Comparison of ENCODE assay signal across 26 cellular contexts in the genomic region with DNA sequence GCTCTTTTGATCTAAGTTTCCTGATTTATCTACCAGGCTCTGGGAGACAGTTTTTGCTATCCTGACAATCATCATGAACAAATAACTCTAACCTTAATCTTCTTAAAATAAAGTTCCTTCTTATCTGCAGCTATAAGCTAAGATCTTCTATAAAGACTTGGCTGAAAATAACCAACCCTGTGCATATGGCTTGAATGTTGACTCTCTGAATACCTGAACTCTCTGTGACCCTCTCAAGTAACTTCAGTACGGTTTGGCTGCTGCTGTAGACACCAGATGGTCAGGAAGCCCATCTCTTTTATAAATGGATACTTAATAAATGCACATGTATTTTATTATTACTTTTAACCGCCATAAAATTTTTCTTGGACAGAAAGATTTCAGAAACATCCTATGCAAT.
A peak's percentile ranks its signal among the peaks of the same experiment; 100 is the strongest.
DNase-seq lines count a peak whose midpoint lies in the region; ATAC-seq, FAIRE-seq and TF ChIP-seq lines count a peak whose summit lies in the region.
"Had no signal": no experiment of that assay in that cellular context is flagged by ENCODE, and none has a peak within 500 bp of the region (broad histone marks: within the 10 kb centered on the region; RNA-seq: fewer than 3 reads in every experiment).

No MANE protein-coding gene starts in this region.

- H3K4me3 Mint-ChIP-seq in WTC11 = no peak overlapping the region
- H3K4me3 Mint-ChIP-seq: activated naive CD4-positive, alpha-beta T cell treated with anti-CD3 and anti-CD28 coated beads for 36 hours; activated T-cell treated with anti-CD3 and anti-CD28 coated beads, Interleukin-2, amount 50 U/mL, for 24 hours; B cell; H9; immature natural killer cell; T-helper 17 cell; type B pancreatic cell had no signal

- intact Hi-C loops in HepG2 (cut with micrococcal nuclease; ENCODE audit: unreplicated experiment) (no loop called here), colonic mucosa (cut with DNase I) (no loop called here)

- no peaks in the 10 kb centered on the region for H3K27me3 Mint-ChIP-seq in WTC11 (ENCODE audit: low read depth)
- H3K27me3 Mint-ChIP-seq: activated T-cell treated with anti-CD3 and anti-CD28 coated beads, Interleukin-2, amount 50 U/mL, for 24 hours; B cell; T-helper 17 cell; type B pancreatic cell had no signal

- FAIRE-seq in HepG2 (lab: Jason Lieb, UNC) = no peak
- FAIRE-seq: colon had no signal

- no peaks in the 10 kb centered on the region for H4K20me1 ChIP-seq in HepG2 (ENCODE audit: insufficient read depth, low read length)

- CTCF ChIA-PET in WTC11 (lab: Charles Lee) (no interaction called here), HepG2 (lab: Yijun Ruan, JAX; ENCODE audit: low intra/inter-chr PET ratio, low total read pairs) (no interaction called here)

- H3K9ac ChIP-seq in HepG2 (ENCODE audit: insufficient read depth, low read depth, low read length) (no peak overlapping the region), colonic mucosa (ENCODE audit: low read depth in 2 of 2, low read length in 2 of 2) (no peak overlapping the region)

- H3K4me3 ChIP-seq in choroid plexus epithelial cell (ENCODE audit: low read depth, low read length) (no peak overlapping the region), retinal pigment epithelial cell (ENCODE audit: low read length) (no peak overlapping the region), HepG2 (replicated peaks in 1 of 3; ENCODE audit: insufficient read depth in 1 of 3, low read depth in 2 of 3, low read length in 3 of 3) (no peak overlapping the region), colonic mucosa (no peak overlapping the region)
- H3K4me3 ChIP-seq: heart right ventricle had no signal

- H3K4me1 ChIP-seq in HepG2 (ENCODE audit: insufficient read depth, low read length) (no peaks in the 10 kb centered on the region), colonic mucosa (no peaks in the 10 kb centered on the region)
- H3K4me1 ChIP-seq: heart right ventricle had no signal

- peak; percentile 13 for DNase-seq in DMS53 (lab: John Stamatoyannopoulos, UW)
- no peak for DNase-seq in DMS53 treated with DMSO at 0.1 percent for 48 hours (lab: John Stamatoyannopoulos, UW; ENCODE audit: unreplicated experiment)
- DNase-seq in NCI-H82 (lab: John Stamatoyannopoulos, UW) = peak; percentile 97
- peak; percentile 73 for DNase-seq in choroid plexus epithelial cell (ENCODE audit: low read depth)
- DNase-seq in retinal pigment epithelial cell (ENCODE audit: low read depth) = peak; percentile 61
- DNase-seq in WTC11 (ENCODE audit: low spot score) = no peak
- DNase-seq in HepG2 (ENCODE audit: low spot score) = no peak
- no peak for DNase-seq in colonic mucosa
- DNase-seq: activated naive CD4-positive, alpha-beta T cell treated with anti-CD3 and anti-CD28 coated beads for 36 hours; activated T-cell treated with anti-CD3 and anti-CD28 coated beads, Interleukin-2, amount 50 U/mL, for 24 hours; anterior cingulate cortex; COR-L47; H9; heart right ventricle; immature natural killer cell; NCI-H2107; nucleus accumbens; OCI-M1; SHP77 treated with DMSO at 0.1 percent for 48 hours; stimulated activated CD4-positive, alpha-beta T cell treated with anti-CD3 and anti-CD28 coated beads, Interleukin-12 subunit alpha, Interleukin-12 subunit beta, amount 100 ng/mL, for 4 hours; T-helper 17 cell had no signal

- H3K27ac ChIP-seq in HepG2 (ENCODE audit: extremely low read length, insufficient read depth, low read length) (no peak overlapping the region), colonic mucosa (no peak overlapping the region)
- H3K27ac ChIP-seq: 22Rv1, heart right ventricle, VCaP had no signal

- H3K36me3 ChIP-seq in HepG2 (replicated peaks in 1 of 2; ENCODE audit: control insufficient read depth in 1 of 2, insufficient read depth in 2 of 2, low read length in 2 of 2) (no peaks in the 10 kb centered on the region), colonic mucosa (no peaks in the 10 kb centered on the region)
- H3K36me3 ChIP-seq: heart right ventricle had no signal

- TF ChIP-seq RAD21 in HepG2 (CRISPR knock-in tag; IDR thresholded peaks at IDR 0.05) = no peak

- no peaks in the 10 kb centered on the region for H3K9me3 ChIP-seq in HepG2 (ENCODE audit: low read length)
- no peaks in the 10 kb centered on the region for H3K9me3 ChIP-seq in colonic mucosa
- H3K9me3 ChIP-seq: heart right ventricle had no signal

- TF ChIP-seq EP300 in HepG2 (IDR thresholded peaks at IDR 0.05; ENCODE audit: low read depth in 2 of 2, low read length in 2 of 2) (no peak), HepG2 (CRISPR knock-in tag; IDR thresholded peaks at IDR 0.05; ENCODE audit: borderline replicate concordance) (no peak)

- TF ChIP-seq POLR2A in HepG2 (IDR thresholded peaks at IDR 0.05; ENCODE audit: insufficient read depth in 1 of 2, low read depth in 2 of 2, low read length in 2 of 2) = no peak

- H3K4me2 ChIP-seq in HepG2 (ENCODE audit: low read depth, low read length) = no peak overlapping the region

- no peaks in the 10 kb centered on the region for H3K36me3 Mint-ChIP-seq in WTC11
- H3K36me3 Mint-ChIP-seq: type B pancreatic cell had no signal

- 0% methylated on average over 2 of the region's 2 CpGs for WGBS in HepG2 (ENCODE audit: low lambda C conversion rate)

- no peaks in the 10 kb centered on the region; a peak in 1 of 5 replicates for H3K27me3 ChIP-seq in HepG2 (ENCODE audit: control insufficient read depth in 1 of 2, insufficient read depth in 2 of 2, low read length in 2 of 2)
- no peaks in the 10 kb centered on the region for H3K27me3 ChIP-seq in colonic mucosa
- H3K27me3 ChIP-seq: heart right ventricle had no signal

- POLR2A ChIA-PET in WTC11 (lab: Charles Lee) (no interaction called here), HepG2 (lab: Yijun Ruan, JAX) (no interaction called here)

- in situ Hi-C loops in HepG2 (cut with HindIII; ENCODE audit: extremely low pct_ligation_motif_present, low pct_unique_long_range_greater_than_20kb) = no loop called here

- 0 out of 2 replicates have a peak, but pooled peaks cover 3% of the 10 kb centered on the region for H3K4me1 Mint-ChIP-seq in WTC11
- H3K4me1 Mint-ChIP-seq: H9 had no signal

- H2AFZ ChIP-seq in HepG2 (ENCODE audit: low read length) = no peak overlapping the region

- TF ChIP-seq CTCF in choroid plexus epithelial cell (conservative IDR thresholded peaks at IDR 0.05; ENCODE audit: low read depth, low read length) (no peak), retinal pigment epithelial cell (conservative IDR thresholded peaks at IDR 0.05; ENCODE audit: low read depth, low read length) (no peak), WTC11 (IDR thresholded peaks at IDR 0.05) (no peak), HepG2 (CRISPR knock-in tag; IDR thresholded peaks at IDR 0.05) (no peak), colonic mucosa (IDR thresholded peaks at IDR 0.05) (no peak)

- H3K27ac Mint-ChIP-seq in WTC11 = no peak overlapping the region
- H3K27ac Mint-ChIP-seq: activated naive CD4-positive, alpha-beta T cell treated with anti-CD3 and anti-CD28 coated beads for 36 hours; activated T-cell treated with anti-CD3 and anti-CD28 coated beads, Interleukin-2, amount 50 U/mL, for 24 hours; B cell; H9; immature natural killer cell; T-helper 17 cell; type B pancreatic cell had no signal

- H3K9me3 Mint-ChIP-seq in WTC11 = peaks cover 4% of the 10 kb centered on the region; the same call in 1 of the 2 replicates
- H3K9me3 Mint-ChIP-seq: activated naive CD4-positive, alpha-beta T cell treated with anti-CD3 and anti-CD28 coated beads for 36 hours; H9; immature natural killer cell had no signal

- no TSS peak for BruUV-seq in HepG2 (replicated peaks; lab: Mats Ljungman, UMichigan)

- no peaks in the 10 kb centered on the region for H3K79me2 ChIP-seq in HepG2 (ENCODE audit: insufficient read depth, low read length)

- no peak for ATAC-seq in WTC11
- no peak for ATAC-seq in HepG2
- ATAC-seq: heart right ventricle, T-helper 17 cell had no signal

TF ChIP-seq in WTC11, 78 proteins besides CTCF, POLR2A, EP300 and RAD21:
- TF ChIP-seq KAT7 (CRISPR knock-in tag; IDR thresholded peaks at IDR 0.05; ENCODE audit: borderline replicate concordance) (no peak), RORB (CRISPR knock-in tag; IDR thresholded peaks at IDR 0.05) (no peak)
- TF ChIP-seq, protein P1, sequence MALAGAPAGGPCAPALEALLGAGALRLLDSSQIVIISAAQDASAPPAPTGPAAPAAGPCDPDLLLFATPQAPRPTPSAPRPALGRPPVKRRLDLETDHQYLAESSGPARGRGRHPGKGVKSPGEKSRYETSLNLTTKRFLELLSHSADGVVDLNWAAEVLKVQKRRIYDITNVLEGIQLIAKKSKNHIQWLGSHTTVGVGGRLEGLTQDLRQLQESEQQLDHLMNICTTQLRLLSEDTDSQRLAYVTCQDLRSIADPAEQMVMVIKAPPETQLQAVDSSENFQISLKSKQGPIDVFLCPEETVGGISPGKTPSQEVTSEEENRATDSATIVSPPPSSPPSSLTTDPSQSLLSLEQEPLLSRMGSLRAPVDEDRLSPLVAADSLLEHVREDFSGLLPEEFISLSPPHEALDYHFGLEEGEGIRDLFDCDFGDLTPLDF (CRISPR knock-in tag; IDR thresholded peaks at IDR 0.05) = no peak

TF ChIP-seq in HepG2, 621 proteins besides CTCF, POLR2A, EP300 and RAD21 (continues in another document):
- no peak for TF ChIP-seq ZSCAN20 (CRISPR knock-in tag; IDR thresholded peaks at IDR 0.05; ENCODE audit: borderline replicate concordance)
- TF ChIP-seq, protein P2, sequence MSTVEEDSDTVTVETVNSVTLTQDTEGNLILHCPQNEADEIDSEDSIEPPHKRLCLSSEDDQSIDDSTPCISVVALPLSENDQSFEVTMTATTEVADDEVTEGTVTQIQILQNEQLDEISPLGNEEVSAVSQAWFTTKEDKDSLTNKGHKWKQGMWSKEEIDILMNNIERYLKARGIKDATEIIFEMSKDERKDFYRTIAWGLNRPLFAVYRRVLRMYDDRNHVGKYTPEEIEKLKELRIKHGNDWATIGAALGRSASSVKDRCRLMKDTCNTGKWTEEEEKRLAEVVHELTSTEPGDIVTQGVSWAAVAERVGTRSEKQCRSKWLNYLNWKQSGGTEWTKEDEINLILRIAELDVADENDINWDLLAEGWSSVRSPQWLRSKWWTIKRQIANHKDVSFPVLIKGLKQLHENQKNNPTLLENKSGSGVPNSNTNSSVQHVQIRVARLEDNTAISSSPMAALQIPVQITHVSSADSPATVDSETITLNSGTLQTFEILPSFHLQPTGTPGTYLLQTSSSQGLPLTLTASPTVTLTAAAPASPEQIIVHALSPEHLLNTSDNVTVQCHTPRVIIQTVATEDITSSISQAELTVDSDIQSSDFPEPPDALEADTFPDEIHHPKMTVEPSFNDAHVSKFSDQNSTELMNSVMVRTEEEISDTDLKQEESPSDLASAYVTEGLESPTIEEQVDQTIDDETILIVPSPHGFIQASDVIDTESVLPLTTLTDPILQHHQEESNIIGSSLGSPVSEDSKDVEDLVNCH (CRISPR knock-in tag; IDR thresholded peaks at IDR 0.05) = no peak
- TF ChIP-seq RFXANK (CRISPR knock-in tag; IDR thresholded peaks at IDR 0.05) = no peak
- no peak for TF ChIP-seq ZNF430 (CRISPR knock-in tag; IDR thresholded peaks at IDR 0.05)
- no peak for TF ChIP-seq NR2F2 (IDR thresholded peaks at IDR 0.05; ENCODE audit: borderline replicate concordance, low read depth)
- TF ChIP-seq BHLHE40 (IDR thresholded peaks at IDR 0.05; ENCODE audit: low read length) = no peak

Comparison
In these comparisons a context has a peak if more than half of its experiments do, and no peak if none do; other contexts are left out.
1. DNase-seq: peak in DMS53 (single experiment), NCI-H82 (single experiment), choroid plexus epithelial cell (single experiment) and retinal pigment epithelial cell (single experiment); none in DMS53 treated with DMSO at 0.1 percent for 48 hours (single experiment), WTC11 (single experiment), HepG2 (single experiment) and colonic mucosa (single experiment).